ENCODE assay signal across 14 cellular contexts in the genomic region with DNA sequence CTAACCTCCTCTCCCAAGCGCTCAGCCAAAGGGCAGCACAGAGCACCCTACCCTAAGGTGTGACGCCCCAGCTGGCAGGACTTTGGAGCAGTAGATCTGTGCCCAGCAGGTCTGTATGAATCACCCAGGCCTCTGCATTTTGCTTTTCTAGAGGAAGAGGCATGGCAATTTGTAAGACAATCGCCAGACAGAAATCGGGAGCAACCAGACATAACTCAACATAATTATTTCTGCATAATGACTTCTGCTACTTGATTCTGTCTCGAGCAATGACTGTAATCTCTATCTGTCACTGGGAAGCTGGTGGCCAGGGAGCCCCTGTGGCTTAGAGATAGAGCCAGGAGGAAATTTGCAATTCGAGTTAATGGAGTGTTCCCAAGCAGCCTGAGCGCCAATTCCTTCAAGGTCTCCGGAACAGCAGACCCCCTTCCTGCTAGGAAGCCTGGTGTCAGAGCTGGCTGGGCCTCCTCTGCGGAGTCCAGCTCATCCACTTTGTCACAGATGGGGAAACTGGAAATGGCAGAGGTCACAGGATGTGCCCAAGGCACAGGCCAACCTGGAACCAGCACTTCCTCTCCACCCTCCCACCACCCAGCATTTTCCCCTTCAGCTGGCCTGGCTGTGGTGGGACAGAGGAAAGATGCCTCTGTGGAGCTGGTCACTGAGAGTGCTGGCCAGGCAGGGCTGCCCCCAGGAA. TPM values are rescaled to one million over a fixed set of nuclear protein-coding genes. Genes with fewer than 3 reads are reported as not detected.
A peak's percentile ranks its signal among the peaks of the same experiment; 100 is the strongest.
DNase-seq lines count a peak whose midpoint lies in the region; ATAC-seq and TF ChIP-seq lines count a peak whose summit lies in the region.
"Had no signal": no experiment of that assay in that cellular context is flagged by ENCODE, and none has a peak within 500 bp of the region (broad histone marks: within the 10 kb centered on the region; RNA-seq: fewer than 3 reads in every experiment).

No MANE protein-coding gene starts in this region.

- no peaks in the 10 kb centered on the region for H3K9me3 ChIP-seq in spleen
- H3K9me3 ChIP-seq: tibial nerve had no signal

- H3K36me3 ChIP-seq in spleen: peaks cover 0 to 17% (median 0%) of the 10 kb centered on the region in 6 donors

- no peak for DNase-seq in activated CD4-positive, alpha-beta T cell treated with anti-CD3 and anti-CD28 coated beads for 36 hours
- DNase-seq in activated CD4-positive, alpha-beta T cell treated with anti-CD3 and anti-CD28 coated beads for 4 hours: no peak
- DNase-seq in T-cell (no peak), iPS-NIHi7 (ENCODE audit: extremely low spot score) (peak; percentile 63), spleen (no peak), ACHN (no peak)
- DNase-seq: 8988T; activated CD8-positive, alpha-beta memory T cell treated with anti-CD3 and anti-CD28 coated beads, Interleukin-2, amount 50 U/mL, for 48 hours; immature natural killer cell; NCI-H2107 had no signal

- peaks cover 8% of the 10 kb centered on the region for H3K36me3 Mint-ChIP-seq in activated CD4-positive, alpha-beta T cell treated with anti-CD3 and anti-CD28 coated beads for 36 hours (ENCODE audit: low read depth)
- H3K36me3 Mint-ChIP-seq in T-cell: peaks cover 11% of the 10 kb centered on the region

- H3K27ac ChIP-seq in spleen: peak overlapping the region in 5 of 8 donors; percentile 1 to 34 (median 31)

- POLR2A ChIA-PET in activated CD4-positive, alpha-beta T cell treated with anti-CD3 and anti-CD28 coated beads for 36 hours (lab: Charles Lee): no interaction called here
- POLR2A ChIA-PET in T-cell (lab: Charles Lee): interaction anchor here in 1 of 2 donors (0.6 kb wide), 1 partner anchor 347 kb away, joined by 3 read pairs; no protein-coding TSS in a partner anchor

- 42 to 55% (median 53%) methylated on average over 8 to 9 of the region's 9 CpGs for WGBS in spleen, 5 donors

- peaks cover 13 to 91% (median 53%) of the 10 kb centered on the region in 6 donors for H3K4me1 ChIP-seq in spleen

- intact Hi-C loops in activated CD4-positive, alpha-beta T cell treated with anti-CD3 and anti-CD28 coated beads for 36 hours (cut with DNase I, micrococcal nuclease): no loop called here
- intact Hi-C loops in spleen (cut with DNase I; ENCODE audit: low total_unique reads): no loop called here

- no peak for ATAC-seq in activated CD4-positive, alpha-beta T cell treated with anti-CD3 and anti-CD28 coated beads for 36 hours
- no peak for ATAC-seq in T-cell (replicated peaks in 1 of 4)
- ATAC-seq in GM19351 (IDR thresholded peaks at IDR 0.05; ENCODE audit: unreplicated experiment): no peak
- ATAC-seq in HG02623 (IDR thresholded peaks at IDR 0.05; ENCODE audit: unreplicated experiment): no peak

- peak overlapping the region; percentile 51 for H3K27ac Mint-ChIP-seq in activated CD4-positive, alpha-beta T cell treated with anti-CD3 and anti-CD28 coated beads for 36 hours
- peak overlapping the region; percentile 46 to 54 for H3K27ac Mint-ChIP-seq in T-cell
- H3K27ac Mint-ChIP-seq: immature natural killer cell, nephron had no signal

- no peaks in the 10 kb centered on the region for H3K9me3 Mint-ChIP-seq in activated CD4-positive, alpha-beta T cell treated with anti-CD3 and anti-CD28 coated beads for 36 hours (ENCODE audit: low read depth)
- H3K9me3 Mint-ChIP-seq in T-cell: no peaks in the 10 kb centered on the region
- H3K9me3 Mint-ChIP-seq: immature natural killer cell, nephron had no signal

- no peaks in the 10 kb centered on the region for H3K27me3 ChIP-seq in spleen (replicated peaks in 1 of 7)
- H3K27me3 ChIP-seq: tibial nerve had no signal

- peaks cover 51% of the 10 kb centered on the region for H3K4me1 Mint-ChIP-seq in activated CD4-positive, alpha-beta T cell treated with anti-CD3 and anti-CD28 coated beads for 36 hours
- H3K4me1 Mint-ChIP-seq in T-cell: peaks cover 64 to 66% (median 64%) of the 10 kb centered on the region in 3 donors

- CTCF ChIA-PET in activated CD4-positive, alpha-beta T cell treated with anti-CD3 and anti-CD28 coated beads for 36 hours (lab: Charles Lee): interaction anchor here (0.9 to 4.2 kb wide), 2 partner anchors 15 to 92 kb away, joined by 5 to 31 read pairs; no protein-coding TSS in a partner anchor
- CTCF ChIA-PET in T-cell (lab: Charles Lee): interaction anchor here (0.6 to 1.0 kb wide), 2 partner anchors 15 to 470 kb away, joined by 4 read pairs; no protein-coding TSS in a partner anchor

- in situ Hi-C loops in ACHN (cut with HindIII; ENCODE audit: low pct_ligation_motif_present, low pct_unique_long_range_greater_than_20kb, low sequenced_read_pairs): no loop called here

- no peak for TF ChIP-seq CTCF in spleen (IDR thresholded peaks at IDR 0.05 in 8 of 11, conservative IDR thresholded peaks at IDR 0.05 in 3 of 11)

- TF ChIP-seq POLR2A in spleen (IDR thresholded peaks at IDR 0.05): no peak

- H3K27me3 Mint-ChIP-seq in activated CD4-positive, alpha-beta T cell treated with anti-CD3 and anti-CD28 coated beads for 36 hours: no peaks in the 10 kb centered on the region
- no peaks in the 10 kb centered on the region for H3K27me3 Mint-ChIP-seq in T-cell

- no peak overlapping the region for H3K4me3 ChIP-seq in spleen
- H3K4me3 ChIP-seq: tibial nerve had no signal

- H3K4me3 Mint-ChIP-seq in activated CD4-positive, alpha-beta T cell treated with anti-CD3 and anti-CD28 coated beads for 36 hours: no peak overlapping the region
- H3K4me3 Mint-ChIP-seq in T-cell: no peak overlapping the region
- H3K4me3 Mint-ChIP-seq: immature natural killer cell, nephron had no signal

RNA-seq across cellular contexts. Expression of a gene that starts 55.0 kb away (rescaled TPM):
- total RNA-seq in activated CD4-positive, alpha-beta T cell treated with anti-CD3 and anti-CD28 coated beads for 36 hours: 100 to 1,000 TPM; 158 to 170 TPM
- total RNA-seq in T-cell (100 to 1,000 TPM in 1 of 5 donors, 10 to 100 TPM in 4; 40.6 to 102 (median 53.3) TPM), spleen (10 to 100 TPM; 28.9 to 84.3 (median 62.8) TPM)
- 10 to 100 TPM; 38.0 to 78.1 (median 65.3) TPM for polyA plus RNA-seq in spleen
